In genomic region chr17:50681260-50682200, GRCh38 we compare ENCODE assay signal across 1 cellular context.
A peak's percentile ranks its signal among the peaks of the same experiment; 100 is the strongest.
TF ChIP-seq lines count a peak whose summit lies in the region.

No MANE protein-coding gene starts in this region.

TF ChIP-seq in HepG2, 621 proteins besides CTCF, POLR2A, EP300 and RAD21 (continued from another document and continues in another):
- TF ChIP-seq, protein P1, sequence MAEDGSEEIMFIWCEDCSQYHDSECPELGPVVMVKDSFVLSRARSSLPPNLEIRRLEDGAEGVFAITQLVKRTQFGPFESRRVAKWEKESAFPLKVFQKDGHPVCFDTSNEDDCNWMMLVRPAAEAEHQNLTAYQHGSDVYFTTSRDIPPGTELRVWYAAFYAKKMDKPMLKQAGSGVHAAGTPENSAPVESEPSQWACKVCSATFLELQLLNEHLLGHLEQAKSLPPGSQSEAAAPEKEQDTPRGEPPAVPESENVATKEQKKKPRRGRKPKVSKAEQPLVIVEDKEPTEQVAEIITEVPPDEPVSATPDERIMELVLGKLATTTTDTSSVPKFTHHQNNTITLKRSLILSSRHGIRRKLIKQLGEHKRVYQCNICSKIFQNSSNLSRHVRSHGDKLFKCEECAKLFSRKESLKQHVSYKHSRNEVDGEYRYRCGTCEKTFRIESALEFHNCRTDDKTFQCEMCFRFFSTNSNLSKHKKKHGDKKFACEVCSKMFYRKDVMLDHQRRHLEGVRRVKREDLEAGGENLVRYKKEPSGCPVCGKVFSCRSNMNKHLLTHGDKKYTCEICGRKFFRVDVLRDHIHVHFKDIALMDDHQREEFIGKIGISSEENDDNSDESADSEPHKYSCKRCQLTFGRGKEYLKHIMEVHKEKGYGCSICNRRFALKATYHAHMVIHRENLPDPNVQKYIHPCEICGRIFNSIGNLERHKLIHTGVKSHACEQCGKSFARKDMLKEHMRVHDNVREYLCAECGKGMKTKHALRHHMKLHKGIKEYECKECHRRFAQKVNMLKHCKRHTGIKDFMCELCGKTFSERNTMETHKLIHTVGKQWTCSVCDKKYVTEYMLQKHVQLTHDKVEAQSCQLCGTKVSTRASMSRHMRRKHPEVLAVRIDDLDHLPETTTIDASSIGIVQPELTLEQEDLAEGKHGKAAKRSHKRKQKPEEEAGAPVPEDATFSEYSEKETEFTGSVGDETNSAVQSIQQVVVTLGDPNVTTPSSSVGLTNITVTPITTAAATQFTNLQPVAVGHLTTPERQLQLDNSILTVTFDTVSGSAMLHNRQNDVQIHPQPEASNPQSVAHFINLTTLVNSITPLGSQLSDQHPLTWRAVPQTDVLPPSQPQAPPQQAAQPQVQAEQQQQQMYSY (CRISPR knock-in tag; IDR thresholded peaks at IDR 0.05), result no peak
- TF ChIP-seq GRHL1 (CRISPR knock-in tag; conservative IDR thresholded peaks at IDR 0.05) (no peak), ZNF263 (CRISPR knock-in tag; IDR thresholded peaks at IDR 0.05) (0 out of 2 replicates have a peak, but pooled peaks have one; percentile 28), RARA (CRISPR knock-in tag; IDR thresholded peaks at IDR 0.05) (peak; percentile 19; the same call in 1 of the 2 replicates), NFE2 (CRISPR knock-in tag; IDR thresholded peaks at IDR 0.05) (no peak), MAF1 (CRISPR knock-in tag; IDR thresholded peaks at IDR 0.05; ENCODE audit: borderline replicate concordance) (no peak), TERF1 (CRISPR knock-in tag; IDR thresholded peaks at IDR 0.05) (no peak), GABPA (IDR thresholded peaks at IDR 0.05; ENCODE audit: low read depth, low read length) (no peak), GABPA (CRISPR knock-in tag; IDR thresholded peaks at IDR 0.05; ENCODE audit: low read depth) (0 out of 2 replicates have a peak, but pooled peaks have one; percentile 24), IRF2 (CRISPR knock-in tag; IDR thresholded peaks at IDR 0.05) (no peak; the same call in 1 of the 2 replicates), ZNF510 (CRISPR knock-in tag; IDR thresholded peaks at IDR 0.05; ENCODE audit: low read depth) (no peak), MBNL3 (CRISPR knock-in tag; conservative IDR thresholded peaks at IDR 0.05) (no peak), SATB2 (CRISPR knock-in tag; IDR thresholded peaks at IDR 0.05) (no peak), PHB2 (IDR thresholded peaks at IDR 0.05; ENCODE audit: partially characterized antibody) (no peak), RFX5 (IDR thresholded peaks at IDR 0.05; ENCODE audit: low read depth, low read length) (no peak), ZKSCAN8 (CRISPR knock-in tag; IDR thresholded peaks at IDR 0.05; ENCODE audit: borderline replicate concordance) (no peak), ZZZ3 (CRISPR knock-in tag; IDR thresholded peaks at IDR 0.05; ENCODE audit: borderline replicate concordance) (no peak), NR2F6 (IDR thresholded peaks at IDR 0.05) (no peak), NR2F6 (CRISPR knock-in tag; IDR thresholded peaks at IDR 0.05) (peak; percentile 48; the same call in 1 of the 2 replicates), ZNF891 (CRISPR knock-in tag; IDR thresholded peaks at IDR 0.05) (no peak), MLLT10 (CRISPR knock-in tag; IDR thresholded peaks at IDR 0.05) (no peak), ZSCAN12 (CRISPR knock-in tag; IDR thresholded peaks at IDR 0.05) (no peak), ZNF225 (CRISPR knock-in tag; IDR thresholded peaks at IDR 0.05) (no peak), NFE2L1 (CRISPR knock-in tag; IDR thresholded peaks at IDR 0.05; ENCODE audit: borderline replicate concordance) (no peak), ZNF577 (CRISPR knock-in tag; IDR thresholded peaks at IDR 0.05; ENCODE audit: borderline replicate concordance, low read depth) (no peak), FOXP1 (IDR thresholded peaks at IDR 0.05) (no peak), FOXP1 (CRISPR knock-in tag; IDR thresholded peaks at IDR 0.05) (no peak), SETDB1 (CRISPR knock-in tag; IDR thresholded peaks at IDR 0.05; ENCODE audit: borderline replicate concordance) (no peak), ZNF563 (CRISPR knock-in tag; IDR thresholded peaks at IDR 0.05) (no peak), CREBL2 (CRISPR knock-in tag; IDR thresholded peaks at IDR 0.05; ENCODE audit: borderline replicate concordance) (0 out of 2 replicates have a peak, but pooled peaks have one; percentile 27), HOXA3 (CRISPR knock-in tag; IDR thresholded peaks at IDR 0.05) (peak; percentile 63; the same call in 1 of the 2 replicates), ZFP90 (CRISPR knock-in tag; IDR thresholded peaks at IDR 0.05; ENCODE audit: borderline replicate concordance) (no peak), SP1 (IDR thresholded peaks at IDR 0.05) (no peak), SP1 (CRISPR knock-in tag; IDR thresholded peaks at IDR 0.05) (no peak), MEIS1 (CRISPR knock-in tag; IDR thresholded peaks at IDR 0.05; ENCODE audit: borderline replicate concordance) (no peak), NFYB (CRISPR knock-in tag; IDR thresholded peaks at IDR 0.05) (no peak), ZNF83 (CRISPR knock-in tag; IDR thresholded peaks at IDR 0.05; ENCODE audit: borderline replicate concordance) (no peak), ZNF75D (CRISPR knock-in tag; IDR thresholded peaks at IDR 0.05; ENCODE audit: borderline replicate concordance) (no peak), ZNF414 (CRISPR knock-in tag; IDR thresholded peaks at IDR 0.05) (no peak), TEAD3 (CRISPR knock-in tag; optimal IDR thresholded peaks at IDR 0.05; ENCODE audit: borderline replicate concordance) (peak; percentile 19), ZNF788 (CRISPR knock-in tag; IDR thresholded peaks at IDR 0.05; ENCODE audit: borderline replicate concordance) (peak; percentile 70; the same call in 1 of the 2 replicates), SMC3 (IDR thresholded peaks at IDR 0.05; ENCODE audit: low read length) (peak; percentile 92), KMT2B (CRISPR knock-in tag; IDR thresholded peaks at IDR 0.05) (no peak), CEBPB (IDR thresholded peaks at IDR 0.05; ENCODE audit: borderline replicate concordance, low read depth, low read length) (no peak)
- TF ChIP-seq, protein P2, sequence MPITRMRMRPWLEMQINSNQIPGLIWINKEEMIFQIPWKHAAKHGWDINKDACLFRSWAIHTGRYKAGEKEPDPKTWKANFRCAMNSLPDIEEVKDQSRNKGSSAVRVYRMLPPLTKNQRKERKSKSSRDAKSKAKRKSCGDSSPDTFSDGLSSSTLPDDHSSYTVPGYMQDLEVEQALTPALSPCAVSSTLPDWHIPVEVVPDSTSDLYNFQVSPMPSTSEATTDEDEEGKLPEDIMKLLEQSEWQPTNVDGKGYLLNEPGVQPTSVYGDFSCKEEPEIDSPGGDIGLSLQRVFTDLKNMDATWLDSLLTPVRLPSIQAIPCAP (CRISPR knock-in tag; IDR thresholded peaks at IDR 0.05; ENCODE audit: low read depth), result no peak
- TF ChIP-seq, protein P3, sequence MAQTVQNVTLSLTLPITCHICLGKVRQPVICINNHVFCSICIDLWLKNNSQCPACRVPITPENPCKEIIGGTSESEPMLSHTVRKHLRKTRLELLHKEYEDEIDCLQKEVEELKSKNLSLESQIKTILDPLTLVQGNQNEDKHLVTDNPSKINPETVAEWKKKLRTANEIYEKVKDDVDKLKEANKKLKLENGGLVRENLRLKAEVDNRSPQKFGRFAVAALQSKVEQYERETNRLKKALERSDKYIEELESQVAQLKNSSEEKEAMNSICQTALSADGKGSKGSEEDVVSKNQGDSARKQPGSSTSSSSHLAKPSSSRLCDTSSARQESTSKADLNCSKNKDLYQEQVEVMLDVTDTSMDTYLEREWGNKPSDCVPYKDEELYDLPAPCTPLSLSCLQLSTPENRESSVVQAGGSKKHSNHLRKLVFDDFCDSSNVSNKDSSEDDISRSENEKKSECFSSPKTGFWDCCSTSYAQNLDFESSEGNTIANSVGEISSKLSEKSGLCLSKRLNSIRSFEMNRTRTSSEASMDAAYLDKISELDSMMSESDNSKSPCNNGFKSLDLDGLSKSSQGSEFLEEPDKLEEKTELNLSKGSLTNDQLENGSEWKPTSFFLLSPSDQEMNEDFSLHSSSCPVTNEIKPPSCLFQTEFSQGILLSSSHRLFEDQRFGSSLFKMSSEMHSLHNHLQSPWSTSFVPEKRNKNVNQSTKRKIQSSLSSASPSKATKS (CRISPR knock-in tag; IDR thresholded peaks at IDR 0.05), result no peak
- TF ChIP-seq, protein P4, sequence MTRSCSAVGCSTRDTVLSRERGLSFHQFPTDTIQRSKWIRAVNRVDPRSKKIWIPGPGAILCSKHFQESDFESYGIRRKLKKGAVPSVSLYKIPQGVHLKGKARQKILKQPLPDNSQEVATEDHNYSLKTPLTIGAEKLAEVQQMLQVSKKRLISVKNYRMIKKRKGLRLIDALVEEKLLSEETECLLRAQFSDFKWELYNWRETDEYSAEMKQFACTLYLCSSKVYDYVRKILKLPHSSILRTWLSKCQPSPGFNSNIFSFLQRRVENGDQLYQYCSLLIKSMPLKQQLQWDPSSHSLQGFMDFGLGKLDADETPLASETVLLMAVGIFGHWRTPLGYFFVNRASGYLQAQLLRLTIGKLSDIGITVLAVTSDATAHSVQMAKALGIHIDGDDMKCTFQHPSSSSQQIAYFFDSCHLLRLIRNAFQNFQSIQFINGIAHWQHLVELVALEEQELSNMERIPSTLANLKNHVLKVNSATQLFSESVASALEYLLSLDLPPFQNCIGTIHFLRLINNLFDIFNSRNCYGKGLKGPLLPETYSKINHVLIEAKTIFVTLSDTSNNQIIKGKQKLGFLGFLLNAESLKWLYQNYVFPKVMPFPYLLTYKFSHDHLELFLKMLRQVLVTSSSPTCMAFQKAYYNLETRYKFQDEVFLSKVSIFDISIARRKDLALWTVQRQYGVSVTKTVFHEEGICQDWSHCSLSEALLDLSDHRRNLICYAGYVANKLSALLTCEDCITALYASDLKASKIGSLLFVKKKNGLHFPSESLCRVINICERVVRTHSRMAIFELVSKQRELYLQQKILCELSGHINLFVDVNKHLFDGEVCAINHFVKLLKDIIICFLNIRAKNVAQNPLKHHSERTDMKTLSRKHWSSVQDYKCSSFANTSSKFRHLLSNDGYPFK (CRISPR knock-in tag; IDR thresholded peaks at IDR 0.05; ENCODE audit: borderline replicate concordance), result no peak
- TF ChIP-seq, protein P5, sequence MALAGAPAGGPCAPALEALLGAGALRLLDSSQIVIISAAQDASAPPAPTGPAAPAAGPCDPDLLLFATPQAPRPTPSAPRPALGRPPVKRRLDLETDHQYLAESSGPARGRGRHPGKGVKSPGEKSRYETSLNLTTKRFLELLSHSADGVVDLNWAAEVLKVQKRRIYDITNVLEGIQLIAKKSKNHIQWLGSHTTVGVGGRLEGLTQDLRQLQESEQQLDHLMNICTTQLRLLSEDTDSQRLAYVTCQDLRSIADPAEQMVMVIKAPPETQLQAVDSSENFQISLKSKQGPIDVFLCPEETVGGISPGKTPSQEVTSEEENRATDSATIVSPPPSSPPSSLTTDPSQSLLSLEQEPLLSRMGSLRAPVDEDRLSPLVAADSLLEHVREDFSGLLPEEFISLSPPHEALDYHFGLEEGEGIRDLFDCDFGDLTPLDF (CRISPR knock-in tag; IDR thresholded peaks at IDR 0.05), result no peak
- TF ChIP-seq, protein P6, sequence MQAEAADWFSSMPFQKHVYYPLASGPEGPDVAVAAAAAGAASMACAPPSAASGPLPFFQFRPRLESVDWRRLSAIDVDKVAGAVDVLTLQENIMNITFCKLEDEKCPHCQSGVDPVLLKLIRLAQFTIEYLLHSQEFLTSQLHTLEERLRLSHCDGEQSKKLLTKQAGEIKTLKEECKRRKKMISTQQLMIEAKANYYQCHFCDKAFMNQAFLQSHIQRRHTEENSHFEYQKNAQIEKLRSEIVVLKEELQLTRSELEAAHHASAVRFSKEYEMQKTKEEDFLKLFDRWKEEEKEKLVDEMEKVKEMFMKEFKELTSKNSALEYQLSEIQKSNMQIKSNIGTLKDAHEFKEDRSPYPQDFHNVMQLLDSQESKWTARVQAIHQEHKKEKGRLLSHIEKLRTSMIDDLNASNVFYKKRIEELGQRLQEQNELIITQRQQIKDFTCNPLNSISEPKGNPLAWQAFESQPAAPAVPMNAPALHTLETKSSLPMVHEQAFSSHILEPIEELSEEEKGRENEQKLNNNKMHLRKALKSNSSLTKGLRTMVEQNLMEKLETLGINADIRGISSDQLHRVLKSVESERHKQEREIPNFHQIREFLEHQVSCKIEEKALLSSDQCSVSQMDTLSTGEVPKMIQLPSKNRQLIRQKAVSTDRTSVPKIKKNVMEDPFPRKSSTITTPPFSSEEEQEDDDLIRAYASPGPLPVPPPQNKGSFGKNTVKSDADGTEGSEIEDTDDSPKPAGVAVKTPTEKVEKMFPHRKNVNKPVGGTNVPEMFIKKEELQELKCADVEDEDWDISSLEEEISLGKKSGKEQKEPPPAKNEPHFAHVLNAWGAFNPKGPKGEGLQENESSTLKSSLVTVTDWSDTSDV (CRISPR knock-in tag; IDR thresholded peaks at IDR 0.05), result no peak
